8 cellular contexts compared by ENCODE assay signal in genomic region chr6:35259946-35260626, GRCh38. TPM values are rescaled to one million over a fixed set of nuclear protein-coding genes. Genes with fewer than 3 reads are reported as not detected.
DNase-seq lines count a peak whose midpoint lies in the region; ATAC-seq and TF ChIP-seq lines count a peak whose summit lies in the region.

No MANE protein-coding gene starts in this region.

- 7% methylated on average over 22 of the region's 23 CpGs for WGBS in prostate gland

- H3K27ac ChIP-seq in BLaER1 treated with 17β-estradiol and CSF1 and Interleukin-3, amounts not matched to agents 10 nM and 100 nM = peak overlapping the region; percentile 94 to 99 (median 95)
- H3K27ac ChIP-seq in SK-N-MC (peak overlapping the region; percentile 79), prostate gland (peak overlapping the region; percentile 87 to 94)

- H3K9me3 ChIP-seq in BLaER1 treated with 17β-estradiol and CSF1 and Interleukin-3, amounts not matched to agents 10 nM and 100 nM (replicated peaks in 1 of 11) = no peaks in the 10 kb centered on the region
- no peaks in the 10 kb centered on the region for H3K9me3 ChIP-seq in SK-N-MC (ENCODE audit: low read depth, low read length)
- no peaks in the 10 kb centered on the region for H3K9me3 ChIP-seq in prostate gland

- peak overlapping the region; percentile 65 to 93 (median 80) for H3K4me3 ChIP-seq in BLaER1 treated with 17β-estradiol and CSF1 and Interleukin-3, amounts not matched to agents 10 nM and 100 nM
- peak overlapping the region; percentile 83 for H3K4me3 ChIP-seq in SK-N-MC
- peak overlapping the region; percentile 54 to 92 for H3K4me3 ChIP-seq in prostate gland

- TF ChIP-seq POLR2A in prostate gland (IDR thresholded peaks at IDR 0.05) = no peak

- peak overlapping the region; percentile 85 to 98 (median 93) for H3K4me2 ChIP-seq in BLaER1 treated with 17β-estradiol and CSF1 and Interleukin-3, amounts not matched to agents 10 nM and 100 nM

- H3K4me1 ChIP-seq in BLaER1 treated with 17β-estradiol and CSF1 and Interleukin-3, amounts not matched to agents 10 nM and 100 nM = peaks cover 37 to 54% (median 48%) of the 10 kb centered on the region in 10 experiments
- H3K4me1 ChIP-seq in prostate gland (replicated peaks) = peaks cover 3% of the 10 kb centered on the region

- peak overlapping the region; percentile 95 to 96 for H3K27ac Mint-ChIP-seq in activated naive CD4-positive, alpha-beta T cell treated with anti-CD3 and anti-CD28 coated beads, Interleukin-2, amount 50 U/mL, for 72 hours

- peaks cover 0 to 12% of the 10 kb centered on the region in 2 donors for H3K36me3 Mint-ChIP-seq in activated naive CD4-positive, alpha-beta T cell treated with anti-CD3 and anti-CD28 coated beads, Interleukin-2, amount 50 U/mL, for 72 hours

- intact Hi-C loops in left cardiac atrium (cut with DNase I) = no loop called here
- intact Hi-C loops in prostate gland (cut with DNase I) = no loop called here

- no peak for TF ChIP-seq CTCF in prostate gland (IDR thresholded peaks at IDR 0.05)

- ATAC-seq in GM19328 (IDR thresholded peaks at IDR 0.05; ENCODE audit: unreplicated experiment) (peak; percentile 24), HG03565 (IDR thresholded peaks at IDR 0.05; ENCODE audit: unreplicated experiment) (peak; percentile 25), left cardiac atrium (peak; percentile 67 to 83)
- peak; percentile 44 to 69 for ATAC-seq in activated naive CD4-positive, alpha-beta T cell treated with anti-CD3 and anti-CD28 coated beads, Interleukin-2, amount 50 U/mL, for 72 hours

- peaks cover 0 to 8% (median 0%) of the 10 kb centered on the region in 11 experiments; a peak in 5 of 22 replicates for H4K20me1 ChIP-seq in BLaER1 treated with 17β-estradiol and CSF1 and Interleukin-3, amounts not matched to agents 10 nM and 100 nM

- H3K9ac ChIP-seq in BLaER1 treated with 17β-estradiol and CSF1 and Interleukin-3, amounts not matched to agents 10 nM and 100 nM = peak overlapping the region; percentile 92 to 98 (median 97)
- H3K9ac ChIP-seq in SK-N-MC (ENCODE audit: insufficient read length) = peak overlapping the region; percentile 93

- DNase-seq in SK-N-MC (ENCODE audit: low read depth, low spot score) (no peak), left cardiac atrium (peak; percentile 84), prostate gland (ENCODE audit: low spot score) (peak; percentile 36), ureter (ENCODE audit: low spot score) (peak; percentile 81)
- DNase-seq in activated naive CD4-positive, alpha-beta T cell treated with anti-CD3 and anti-CD28 coated beads, Interleukin-2, amount 50 U/mL, for 72 hours (ENCODE audit: low spot score in 2 of 2) = peak; percentile 65 to 75

- H3K9me3 Mint-ChIP-seq in activated naive CD4-positive, alpha-beta T cell treated with anti-CD3 and anti-CD28 coated beads, Interleukin-2, amount 50 U/mL, for 72 hours = no peaks in the 10 kb centered on the region

- no peaks in the 10 kb centered on the region for H3K27me3 ChIP-seq in BLaER1 treated with 17β-estradiol and CSF1 and Interleukin-3, amounts not matched to agents 10 nM and 100 nM
- no peaks in the 10 kb centered on the region for H3K27me3 ChIP-seq in prostate gland (replicated peaks; ENCODE audit: insufficient read depth)

- 0 out of 22 replicates have a peak, but pooled peaks cover 0 to 3% (median 0%) of the 10 kb centered on the region in 11 experiments for H3K36me3 ChIP-seq in BLaER1 treated with 17β-estradiol and CSF1 and Interleukin-3, amounts not matched to agents 10 nM and 100 nM
- no peaks in the 10 kb centered on the region for H3K36me3 ChIP-seq in SK-N-MC (ENCODE audit: insufficient read depth, low read length)
- no peaks in the 10 kb centered on the region for H3K36me3 ChIP-seq in prostate gland

RNA-seq across cellular contexts. Expression of gene ZNF76, which starts 0.6 kb away (rescaled TPM):
- total RNA-seq in activated naive CD4-positive, alpha-beta T cell treated with anti-CD3 and anti-CD28 coated beads, Interleukin-2, amount 50 U/mL, for 72 hours = 10 to 100 TPM; 48.6 to 55.7 TPM
- total RNA-seq in left cardiac atrium (10 to 100 TPM; 24.1 to 26.4 TPM), prostate gland (10 to 100 TPM; 39.5 to 75.5 TPM), ureter (53.4 TPM)

RNA-seq across cellular contexts. Expression of gene DEF6, which starts 37.5 kb away (rescaled TPM):
- 100 to 1,000 TPM; 107 to 156 TPM for total RNA-seq in activated naive CD4-positive, alpha-beta T cell treated with anti-CD3 and anti-CD28 coated beads, Interleukin-2, amount 50 U/mL, for 72 hours
- 1 to 10 TPM; 2.5 to 4.7 TPM for total RNA-seq in left cardiac atrium
- 10 to 100 TPM; 20.2 to 33.4 TPM for total RNA-seq in prostate gland
- total RNA-seq in ureter = 28.0 TPM

RNA-seq across cellular contexts. Expression of gene SCUBE3, which starts 46.3 kb away (rescaled TPM):
- total RNA-seq in activated naive CD4-positive, alpha-beta T cell treated with anti-CD3 and anti-CD28 coated beads, Interleukin-2, amount 50 U/mL, for 72 hours = under 1 TPM in 1 of 2 donors, not detected in 1; 0.04 TPM
- total RNA-seq in left cardiac atrium (under 1 TPM; 0.13 to 0.44 TPM), prostate gland (1 to 10 TPM; 2.0 to 3.4 TPM), ureter (10.0 TPM)

Comparison
In these comparisons a context has a peak if more than half of its experiments do, and no peak if none do; other contexts are left out.
1. ATAC-seq: peak in every context shown above with its lines; median percentile 75 in left cardiac atrium; 56 in activated naive CD4-positive, alpha-beta T cell treated with anti-CD3 and anti-CD28 coated beads, Interleukin-2, amount 50 U/mL, for 72 hours; 25 in HG03565; 24 in GM19328.